In the genomic region with DNA sequence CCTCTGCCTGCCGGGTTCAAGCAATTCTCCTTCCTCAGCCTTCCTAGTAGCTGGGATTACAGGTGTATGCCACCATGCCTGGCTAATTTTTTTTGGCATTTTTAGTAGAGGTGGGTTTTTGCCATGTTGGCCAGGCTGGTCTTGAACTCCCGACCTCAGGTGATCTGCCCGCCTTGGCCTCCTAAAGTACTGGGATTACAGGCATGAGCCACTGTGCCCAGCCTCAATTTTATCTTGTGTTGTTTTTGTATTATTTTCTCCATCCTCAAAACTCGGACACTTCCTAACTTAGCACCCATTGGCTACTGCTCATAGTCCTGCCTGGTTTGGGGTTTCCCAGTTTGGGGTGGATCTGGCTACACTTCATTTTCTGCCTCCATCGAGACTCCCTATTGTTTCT, we compare ENCODE assay signal across 5 cellular contexts. TPM values are rescaled to one million over a fixed set of nuclear protein-coding genes. Genes with fewer than 3 reads are reported as not detected.
"Had no signal": no experiment of that assay in that cellular context is flagged by ENCODE, and none has a peak within 500 bp of the region (broad histone marks: within the 10 kb centered on the region; RNA-seq: fewer than 3 reads in every experiment).

No MANE protein-coding gene starts in this region.

RNA-seq across cellular contexts. Expression of gene NFATC4, which starts 19.6 kb away (rescaled TPM):
- total RNA-seq: natural killer cell; natural killer cell treated with Interleukin-12 subunit alpha and Interleukin-12 subunit beta and Interleukin-15 and Interleukin-18, amount 100 ng/mL, for 72 hours had no signal

RNA-seq across cellular contexts. Expression of gene CBLN3, which starts 41.9 kb away (rescaled TPM):
- polyA plus RNA-seq: neural cell had no signal

RNA-seq across cellular contexts. Expression of gene RIPK3, which starts 47.8 kb away (rescaled TPM):
- total RNA-seq: neural crest cell had no signal
- polyA plus RNA-seq: neural cell, smooth muscle cell had no signal
